9 cellular contexts compared by ENCODE assay signal in genomic region chr15:25859838-25860645, GRCh38. TPM values are rescaled to one million over a fixed set of nuclear protein-coding genes. Genes with fewer than 3 reads are reported as not detected.
A peak's percentile ranks its signal among the peaks of the same experiment; 100 is the strongest.
DNase-seq lines count a peak whose midpoint lies in the region; ATAC-seq and TF ChIP-seq lines count a peak whose summit lies in the region.
"Had no signal": no experiment of that assay in that cellular context is flagged by ENCODE, and none has a peak within 500 bp of the region (broad histone marks: within the 10 kb centered on the region; RNA-seq: fewer than 3 reads in every experiment).

No MANE protein-coding gene starts in this region.

- no peak overlapping the region for H3K4me3 Mint-ChIP-seq in Caco-2 (ENCODE audit: unreplicated experiment)
- H3K4me3 Mint-ChIP-seq in activated CD8-positive, alpha-beta memory T cell treated with anti-CD3 and anti-CD28 coated beads, Interleukin-2, amount 10 ng/mL, durations not matched to agents 7 days and 5 days = peak overlapping the region; percentile 96

- no peak for TF ChIP-seq CTCF in Caco-2 (IDR thresholded peaks at IDR 0.05; ENCODE audit: insufficient read depth in 1 of 2, low read depth in 1 of 2, low read length in 1 of 2, severe bottlenecking in 1 of 2, unreplicated experiment in 1 of 2)

- no peaks in the 10 kb centered on the region for H3K27me3 Mint-ChIP-seq in Caco-2 (ENCODE audit: insufficient read depth, unreplicated experiment)
- no peaks in the 10 kb centered on the region for H3K27me3 Mint-ChIP-seq in activated CD8-positive, alpha-beta memory T cell treated with anti-CD3 and anti-CD28 coated beads, Interleukin-2, amount 10 ng/mL, durations not matched to agents 7 days and 5 days

- peaks cover 5% of the 10 kb centered on the region for H3K9me3 Mint-ChIP-seq in Caco-2 (ENCODE audit: unreplicated experiment)
- H3K9me3 Mint-ChIP-seq in activated CD8-positive, alpha-beta memory T cell treated with anti-CD3 and anti-CD28 coated beads, Interleukin-2, amount 10 ng/mL, durations not matched to agents 7 days and 5 days (ENCODE audit: low read depth) = no peaks in the 10 kb centered on the region

- intact Hi-C loops in Caco-2 (cut with micrococcal nuclease; ENCODE audit: unreplicated experiment) = loop anchor here (10.0 kb wide), 1 partner anchor 75 kb away; no protein-coding TSS in a partner anchor

- no TSS peak for BruUV-seq in Caco-2 (replicated peaks; lab: Mats Ljungman, UMichigan)

- H3K27me3 ChIP-seq in Caco-2 (replicated peaks; ENCODE audit: control insufficient read depth, insufficient read depth, low read length) = no peaks in the 10 kb centered on the region
- no peaks in the 10 kb centered on the region for H3K27me3 ChIP-seq in skeletal muscle satellite cell (ENCODE audit: control insufficient read depth, insufficient read depth, low read length)
- H3K27me3 ChIP-seq: body of pancreas had no signal

- peaks cover 5% of the 10 kb centered on the region; the same call in 1 of the 2 replicates for H3K9me3 ChIP-seq in Caco-2
- H3K9me3 ChIP-seq in skeletal muscle satellite cell (replicated peaks; ENCODE audit: low read length) = no peaks in the 10 kb centered on the region
- H3K9me3 ChIP-seq: body of pancreas had no signal

- peak overlapping the region; percentile 2 for H3K27ac Mint-ChIP-seq in Caco-2 (ENCODE audit: unreplicated experiment)
- H3K27ac Mint-ChIP-seq in activated CD8-positive, alpha-beta memory T cell treated with anti-CD3 and anti-CD28 coated beads, Interleukin-2, amount 10 ng/mL, durations not matched to agents 7 days and 5 days = peak overlapping the region; percentile 94

- no peaks in the 10 kb centered on the region for H3K36me3 ChIP-seq in Caco-2 (ENCODE audit: control insufficient read depth, insufficient read depth, low read length)
- H3K36me3 ChIP-seq in skeletal muscle satellite cell (ENCODE audit: insufficient read depth, low read length) = peaks cover 3% of the 10 kb centered on the region

- no peak overlapping the region for H3K9ac ChIP-seq in skeletal muscle satellite cell (ENCODE audit: low read depth, low read length)

- no peak for DNase-seq in Caco-2
- peak; percentile 63 for DNase-seq in activated CD8-positive, alpha-beta memory T cell treated with anti-CD3 and anti-CD28 coated beads, Interleukin-2, amount 10 ng/mL, durations not matched to agents 7 days and 5 days
- DNase-seq in fibroblast of gingiva (ENCODE audit: low read depth) = peak; percentile 74
- no peak for DNase-seq in AG20443 (ENCODE audit: low spot score)
- DNase-seq in cerebellum (ENCODE audit: low spot score) = no peak

- peak overlapping the region; percentile 98 for H3K4me2 ChIP-seq in skeletal muscle satellite cell (ENCODE audit: low read length)

- POLR2A ChIA-PET in Caco-2 (lab: Charles Lee) = no interaction called here

- CTCF ChIA-PET in Caco-2 (lab: Charles Lee) = no interaction called here
- CTCF ChIA-PET in activated CD8-positive, alpha-beta memory T cell treated with anti-CD3 and anti-CD28 coated beads, Interleukin-2, amount 10 ng/mL, durations not matched to agents 7 days and 5 days (lab: Charles Lee) = interaction anchor here (0.7 to 3.5 kb wide), 5 partner anchors 9 to 76 kb away, joined by 3 to 18 read pairs (median 5); no protein-coding TSS in a partner anchor

- H3K4me1 Mint-ChIP-seq in Caco-2 (ENCODE audit: low read depth, unreplicated experiment) = peaks cover 10% of the 10 kb centered on the region
- H3K4me1 Mint-ChIP-seq in activated CD8-positive, alpha-beta memory T cell treated with anti-CD3 and anti-CD28 coated beads, Interleukin-2, amount 10 ng/mL, durations not matched to agents 7 days and 5 days = peaks cover 52% of the 10 kb centered on the region

- peaks cover 7% of the 10 kb centered on the region for H3K36me3 Mint-ChIP-seq in Caco-2 (ENCODE audit: insufficient read depth, unreplicated experiment)
- H3K36me3 Mint-ChIP-seq in activated CD8-positive, alpha-beta memory T cell treated with anti-CD3 and anti-CD28 coated beads, Interleukin-2, amount 10 ng/mL, durations not matched to agents 7 days and 5 days = peaks cover 60% of the 10 kb centered on the region

- peak; percentile 28 for ATAC-seq in activated CD8-positive, alpha-beta memory T cell treated with anti-CD3 and anti-CD28 coated beads, Interleukin-2, amount 10 ng/mL, durations not matched to agents 7 days and 5 days
- no peak for ATAC-seq in GM19397 (IDR thresholded peaks at IDR 0.05; ENCODE audit: unreplicated experiment)
- ATAC-seq in GM21528 (IDR thresholded peaks at IDR 0.05; ENCODE audit: low FRiP score, unreplicated experiment) = no peak
- ATAC-seq: body of pancreas had no signal

- no peak overlapping the region for H3K4me3 ChIP-seq in Caco-2 (ENCODE audit: low read depth, low read length)
- H3K4me3 ChIP-seq in skeletal muscle satellite cell (ENCODE audit: low read length) = peak overlapping the region; percentile 87
- H3K4me3 ChIP-seq: body of pancreas had no signal

- H3K4me1 ChIP-seq in Caco-2 (0 out of 2 replicates have a peak, but pooled peaks cover 4% of the 10 kb centered on the region), skeletal muscle satellite cell (ENCODE audit: control insufficient read depth, insufficient read depth, low read length) (peaks cover 36% of the 10 kb centered on the region)

RNA-seq across cellular contexts. Expression of gene ATP10A, which starts 3.1 kb away (rescaled TPM):
- not detected in 2 replicates for total RNA-seq in Caco-2 (2022)
- total RNA-seq in activated CD8-positive, alpha-beta memory T cell treated with anti-CD3 and anti-CD28 coated beads, Interleukin-2, amount 10 ng/mL, durations not matched to agents 7 days and 5 days = 10 to 100 TPM; 36.7 to 70.1 TPM
- 3.3 and 4.4 TPM in 2 replicates for total RNA-seq in skeletal muscle satellite cell (2012; rRNA removed)
- total RNA-seq in cerebellum = 1.6 TPM

Comparison
In these comparisons a context has a peak if more than half of its experiments do, and no peak if none do; other contexts are left out.
1. DNase-seq: peak in activated CD8-positive, alpha-beta memory T cell treated with anti-CD3 and anti-CD28 coated beads, Interleukin-2, amount 10 ng/mL, durations not matched to agents 7 days and 5 days (single experiment) and fibroblast of gingiva (single experiment); none in Caco-2 (0 of 2), AG20443 (single experiment) and cerebellum (single experiment).
2. RNA of gene ATP10A, which starts 3.1 kb away (total RNA-seq): 36.7 to 70.1 TPM in activated CD8-positive, alpha-beta memory T cell treated with anti-CD3 and anti-CD28 coated beads, Interleukin-2, amount 10 ng/mL, durations not matched to agents 7 days and 5 days; 1.6 TPM in cerebellum (single experiment) and not detected in Caco-2; every median in the first group is over 10 times any median in the second.